ENCODE assay signal across 10 cellular contexts in the genomic region with DNA sequence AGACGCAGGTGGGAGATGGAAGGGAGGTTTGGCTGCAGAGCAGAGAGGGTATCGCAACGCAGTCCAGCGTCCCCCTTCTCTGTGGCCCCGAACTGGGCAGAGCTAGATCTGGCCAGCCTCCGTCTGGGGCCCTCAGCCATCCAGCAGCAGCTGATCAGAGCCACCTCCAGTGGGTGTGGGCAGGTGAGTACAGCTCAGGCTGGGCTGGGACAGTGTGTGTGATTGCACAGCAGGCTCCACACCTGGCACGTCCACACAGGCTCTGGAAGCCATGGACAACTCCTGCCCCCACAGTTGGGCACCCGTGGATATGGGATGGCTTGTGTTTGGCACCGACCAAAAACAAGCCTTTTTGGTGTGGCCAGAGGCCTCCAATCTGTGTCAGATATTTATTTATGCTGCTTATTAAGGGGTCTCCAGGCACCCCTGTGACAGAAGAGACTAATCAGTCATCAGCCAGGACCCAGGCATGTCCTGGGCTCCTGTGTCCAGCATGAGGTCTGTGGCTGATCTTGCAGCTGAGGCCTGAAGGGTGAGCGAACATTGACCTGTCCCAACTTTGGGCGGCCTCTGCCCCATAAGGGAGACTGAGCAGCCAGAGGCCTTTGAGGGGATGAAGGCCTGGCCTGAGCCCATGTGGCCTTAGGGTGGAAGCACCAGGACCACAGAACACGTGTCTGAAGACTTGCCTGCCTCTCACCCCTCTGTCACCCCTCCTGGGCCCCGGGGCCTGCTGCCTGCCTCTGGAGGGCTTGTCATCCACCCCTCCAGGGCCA. TPM values are rescaled to one million over a fixed set of nuclear protein-coding genes. Genes with fewer than 3 reads are reported as not detected.
DNase-seq lines count a peak whose midpoint lies in the region; ATAC-seq and TF ChIP-seq lines count a peak whose summit lies in the region.
"Had no signal": no experiment of that assay in that cellular context is flagged by ENCODE, and none has a peak within 500 bp of the region (broad histone marks: within the 10 kb centered on the region; RNA-seq: fewer than 3 reads in every experiment).

No MANE protein-coding gene starts in this region.

- H3K9me3 ChIP-seq in body of pancreas, result no peaks in the 10 kb centered on the region

- intact Hi-C loops in body of pancreas (cut with DNase I) (no loop called here), natural killer cell (cut with micrococcal nuclease) (loop anchor here (1.0 kb wide), 1 partner anchor 122 kb away; no protein-coding TSS in a partner anchor)

- no peaks in the 10 kb centered on the region for H3K9me3 Mint-ChIP-seq in stimulated activated naive CD8-positive, alpha-beta T cell treated with anti-CD3 and anti-CD28 coated beads, Interleukin-15, Interleukin-2, amounts not matched to agents 100 ng/mL and 50 ng/mL, for 24 hours
- no peaks in the 10 kb centered on the region for H3K9me3 Mint-ChIP-seq in naive thymus-derived CD8-positive, alpha-beta T cell
- H3K9me3 Mint-ChIP-seq in natural killer cell, result no peaks in the 10 kb centered on the region

- H3K4me1 Mint-ChIP-seq in stimulated activated naive CD8-positive, alpha-beta T cell treated with anti-CD3 and anti-CD28 coated beads, Interleukin-15, Interleukin-2, amounts not matched to agents 100 ng/mL and 50 ng/mL, for 24 hours (ENCODE audit: low read depth), result peaks cover 13% of the 10 kb centered on the region
- H3K4me1 Mint-ChIP-seq in naive thymus-derived CD8-positive, alpha-beta T cell, result peaks cover 9 to 27% (median 21%) of the 10 kb centered on the region in 4 donors
- peaks cover 0 to 17% of the 10 kb centered on the region in 2 donors for H3K4me1 Mint-ChIP-seq in natural killer cell

- peaks cover 0 to 26% of the 10 kb centered on the region in 2 donors for H3K36me3 ChIP-seq in body of pancreas (replicated peaks in 1 of 2; ENCODE audit: insufficient read depth in 1 of 2, low read depth in 2 of 2)

- H3K27ac Mint-ChIP-seq in stimulated activated naive CD8-positive, alpha-beta T cell treated with anti-CD3 and anti-CD28 coated beads, Interleukin-15, Interleukin-2, amounts not matched to agents 100 ng/mL and 50 ng/mL, for 24 hours, result peak overlapping the region; percentile 74
- peak overlapping the region in 9 of 10 donors; percentile 19 to 94 (median 89) for H3K27ac Mint-ChIP-seq in naive thymus-derived CD8-positive, alpha-beta T cell
- peak overlapping the region in 1 of 2 donors; percentile 47 for H3K27ac Mint-ChIP-seq in natural killer cell

- WGBS in body of pancreas, 2 donors, result 77 to 82% methylated on average over 2 to 13 of the region's 13 CpGs

- H3K4me1 ChIP-seq in body of pancreas, result peaks cover 23% of the 10 kb centered on the region

- TF ChIP-seq CTCF in body of pancreas (IDR thresholded peaks at IDR 0.05) (no peak), natural killer cell (IDR thresholded peaks at IDR 0.05) (no peak)

- TF ChIP-seq POLR2A in body of pancreas (IDR thresholded peaks at IDR 0.05), result no peak

- ATAC-seq in stimulated activated naive CD8-positive, alpha-beta T cell treated with anti-CD3 and anti-CD28 coated beads, Interleukin-15, Interleukin-2, amounts not matched to agents 100 U/mL and 50 U/mL, for 24 hours, result no peak
- ATAC-seq in body of pancreas (no peak), natural killer cell (no peak), HG03565 (IDR thresholded peaks at IDR 0.05; ENCODE audit: unreplicated experiment) (no peak)
- ATAC-seq in naive thymus-derived CD8-positive, alpha-beta T cell, result no peak

- no peak for DNase-seq in stimulated activated naive CD8-positive, alpha-beta T cell treated with anti-CD3 and anti-CD28 coated beads, Interleukin-15, Interleukin-2, amounts not matched to agents 100 U/mL and 50 U/mL, for 24 hours
- DNase-seq in body of pancreas (no peak), natural killer cell (no peak), NCI-H1436 treated with DMSO at 0.1 percent for 48 hours (lab: John Stamatoyannopoulos, UW) (no peak), NCI-H510A treated with DMSO at 0.1 percent for 48 hours (lab: John Stamatoyannopoulos, UW) (no peak)
- DNase-seq in naive thymus-derived CD8-positive, alpha-beta T cell, result no peak
- DNase-seq: DMS153, MM.1S had no signal

- H3K27me3 Mint-ChIP-seq in stimulated activated naive CD8-positive, alpha-beta T cell treated with anti-CD3 and anti-CD28 coated beads, Interleukin-15, Interleukin-2, amounts not matched to agents 100 ng/mL and 50 ng/mL, for 24 hours, result no peaks in the 10 kb centered on the region
- no peaks in the 10 kb centered on the region for H3K27me3 Mint-ChIP-seq in naive thymus-derived CD8-positive, alpha-beta T cell
- no peaks in the 10 kb centered on the region for H3K27me3 Mint-ChIP-seq in natural killer cell (ENCODE audit: low read depth in 2 of 2)

- no peaks in the 10 kb centered on the region for H3K27me3 ChIP-seq in body of pancreas

- peak overlapping the region; percentile 20 for H3K4me3 Mint-ChIP-seq in stimulated activated naive CD8-positive, alpha-beta T cell treated with anti-CD3 and anti-CD28 coated beads, Interleukin-15, Interleukin-2, amounts not matched to agents 100 ng/mL and 50 ng/mL, for 24 hours
- H3K4me3 Mint-ChIP-seq in naive thymus-derived CD8-positive, alpha-beta T cell, result peak overlapping the region in 1 of 10 donors; percentile 11
- no peak overlapping the region for H3K4me3 Mint-ChIP-seq in natural killer cell

- POLR2A ChIA-PET in naive thymus-derived CD8-positive, alpha-beta T cell (lab: Charles Lee), result interaction anchor here (0.5 to 2.4 kb wide), 8 partner anchors 46 to 144 kb away, joined by 3 to 13 read pairs (median 6); partner anchors contain the start of genes ACO2, PHF5A and TEF

- H3K36me3 Mint-ChIP-seq in stimulated activated naive CD8-positive, alpha-beta T cell treated with anti-CD3 and anti-CD28 coated beads, Interleukin-15, Interleukin-2, amounts not matched to agents 100 ng/mL and 50 ng/mL, for 24 hours (ENCODE audit: low read depth), result peaks cover 36% of the 10 kb centered on the region
- H3K36me3 Mint-ChIP-seq in naive thymus-derived CD8-positive, alpha-beta T cell, result peaks cover 3 to 45% (median 5%) of the 10 kb centered on the region in 3 donors
- H3K36me3 Mint-ChIP-seq in natural killer cell, result no peaks in the 10 kb centered on the region

- no peak overlapping the region for H3K4me3 ChIP-seq in body of pancreas

- peak overlapping the region; percentile 2 to 73 (median 44) for H3K27ac ChIP-seq in body of pancreas

RNA-seq across cellular contexts. Expression of gene POLR3H, which starts 18.6 kb away (rescaled TPM):
- total RNA-seq in body of pancreas, result 10 to 100 TPM; 18.9 to 24.7 TPM
- total RNA-seq in naive thymus-derived CD8-positive, alpha-beta T cell, result 10 to 100 TPM; 50.5 to 54.6 TPM
- 10 to 100 TPM; 24.7 to 30.9 (median 27.6) TPM for polyA plus RNA-seq in naive thymus-derived CD8-positive, alpha-beta T cell
- total RNA-seq in natural killer cell, result 10 to 100 TPM; 13.1 to 18.8 (median 16.2) TPM

RNA-seq across cellular contexts. Expression of gene CSDC2, which starts 35.2 kb away (rescaled TPM):
- total RNA-seq in body of pancreas (10 to 100 TPM; 30.0 to 42.8 TPM), natural killer cell (not detected)
- not detected for total RNA-seq in naive thymus-derived CD8-positive, alpha-beta T cell
- polyA plus RNA-seq in naive thymus-derived CD8-positive, alpha-beta T cell, result not detected

RNA-seq across cellular contexts. Expression of gene ACO2, which starts 56.7 kb away (rescaled TPM):
- total RNA-seq in body of pancreas, result 10 to 100 TPM; 32.7 to 75.5 TPM
- total RNA-seq in naive thymus-derived CD8-positive, alpha-beta T cell, result 10 to 100 TPM; 67.7 to 75.1 TPM
- polyA plus RNA-seq in naive thymus-derived CD8-positive, alpha-beta T cell, result 10 to 100 TPM; 64.2 to 91.9 (median 72.3) TPM
- total RNA-seq in natural killer cell, result 10 to 100 TPM; 77.9 to 99.8 (median 89.5) TPM

RNA-seq across cellular contexts. Expression of gene PHF5A, which starts 57.1 kb away (rescaled TPM):
- total RNA-seq in body of pancreas (10 to 100 TPM; 15.5 to 19.2 TPM), natural killer cell (10 to 100 TPM; 31.8 to 41.8 (median 37.6) TPM)
- 10 to 100 TPM; 34.0 to 35.8 TPM for total RNA-seq in naive thymus-derived CD8-positive, alpha-beta T cell
- 10 to 100 TPM; 17.2 to 21.4 (median 17.9) TPM for polyA plus RNA-seq in naive thymus-derived CD8-positive, alpha-beta T cell

Comparison
In these comparisons a context has a peak if more than half of its experiments do, and no peak if none do; other contexts are left out.
1. RNA of gene CSDC2, which starts 35.2 kb away (total RNA-seq): 30.0 to 42.8 TPM in body of pancreas; not detected in naive thymus-derived CD8-positive, alpha-beta T cell and not detected in natural killer cell; every median in the first group is over 10 times any median in the second.